Comparison of ENCODE assay signal across 29 cellular contexts in the genomic region with DNA sequence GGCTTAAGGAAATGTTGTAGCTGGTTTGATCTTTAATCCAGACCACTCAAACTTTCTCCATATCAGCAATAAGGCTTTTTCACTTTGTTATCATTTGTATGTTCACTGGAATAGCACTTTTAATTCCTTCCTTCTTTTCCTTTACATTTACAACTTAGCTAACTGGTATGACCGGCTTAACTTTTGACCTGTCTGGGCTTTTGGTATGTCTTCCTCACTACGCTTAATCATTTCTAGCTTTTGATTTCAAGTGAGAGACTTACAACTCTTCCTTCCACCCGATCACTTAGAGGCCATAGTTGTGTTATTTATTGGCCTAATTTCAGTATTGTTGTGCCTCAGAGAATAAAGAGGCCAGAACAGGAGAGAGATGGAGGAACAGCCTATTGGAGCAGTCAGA.
"Had no signal": no experiment of that assay in that cellular context is flagged by ENCODE, and none has a peak within 500 bp of the region (broad histone marks: within the 10 kb centered on the region; RNA-seq: fewer than 3 reads in every experiment).

No MANE protein-coding gene starts in this region.

- H3K4me1 ChIP-seq: gastrocnemius medialis, heart left ventricle had no signal

- ATAC-seq: activated CD4-positive, alpha-beta T cell treated with anti-CD3 and anti-CD28 coated beads for 36 hours; activated CD8-positive, alpha-beta T cell treated with anti-CD3 and anti-CD28 coated beads, Interleukin-2, amount 10 ng/mL, durations not matched to agents 7 days and 5 days; activated naive CD4-positive, alpha-beta T cell treated with anti-CD3 and anti-CD28 coated beads, Interleukin-2, amount 50 U/mL, for 72 hours; activated T-cell treated with anti-CD3 and anti-CD28 coated beads, Interleukin-2, amount 50 U/mL, for 72 hours; esophagus mucosa; foreskin keratinocyte; gastrocnemius medialis; heart left ventricle had no signal

- H3K36me3 ChIP-seq: brain microvascular endothelial cell, gastrocnemius medialis, heart left ventricle had no signal

- H3K27ac ChIP-seq: brain microvascular endothelial cell, coronary artery, dorsolateral prefrontal cortex, foreskin keratinocyte, gastrocnemius medialis, heart left ventricle had no signal

- H3K4me3 Mint-ChIP-seq: activated CD4-positive, alpha-beta memory T cell treated with anti-CD3 and anti-CD28 coated beads for 36 hours; activated CD4-positive, alpha-beta T cell treated with anti-CD3 and anti-CD28 coated beads for 36 hours; activated CD4-positive, alpha-beta T cell treated with anti-CD3 and anti-CD28 coated beads, Interleukin-2, amount 10 ng/mL, durations not matched to agents 24 days and 14 days; activated CD8-positive, alpha-beta T cell treated with anti-CD3 and anti-CD28 coated beads, Interleukin-2, amount 10 ng/mL, durations not matched to agents 7 days and 5 days; activated naive CD4-positive, alpha-beta T cell treated with anti-CD3 and anti-CD28 coated beads, Interleukin-2, amount 10 ng/mL, durations not matched to agents 7 days and 5 days; activated naive CD8-positive, alpha-beta T cell treated with anti-CD3 and anti-CD28 coated beads, Interleukin-2, amount 10 ng/mL, durations not matched to agents 7 days and 5 days; activated T-cell treated with anti-CD3 and anti-CD28 coated beads, Interleukin-2, amount 50 U/mL, for 24 hours; activated T-cell treated with anti-CD3 and anti-CD28 coated beads, Interleukin-2, amount 50 U/mL, for 72 hours; central memory CD8-positive, alpha-beta T cell; dendritic cell treated with granulocyte-macrophage colony-stimulating factor and Interleukin-4, amounts not matched to agents 40 ng/mL and 50 ng/mL, for 4 days; endodermal cell had no signal

- H3K27ac Mint-ChIP-seq: activated CD4-positive, alpha-beta memory T cell treated with anti-CD3 and anti-CD28 coated beads for 36 hours; activated CD4-positive, alpha-beta T cell treated with anti-CD3 and anti-CD28 coated beads for 36 hours; activated CD4-positive, alpha-beta T cell treated with anti-CD3 and anti-CD28 coated beads, Interleukin-2, amount 10 ng/mL, durations not matched to agents 24 days and 14 days; activated CD8-positive, alpha-beta T cell treated with anti-CD3 and anti-CD28 coated beads, Interleukin-2, amount 10 ng/mL, durations not matched to agents 7 days and 5 days; activated naive CD4-positive, alpha-beta T cell treated with anti-CD3 and anti-CD28 coated beads, Interleukin-2, amount 10 ng/mL, durations not matched to agents 7 days and 5 days; activated naive CD4-positive, alpha-beta T cell treated with anti-CD3 and anti-CD28 coated beads, Interleukin-2, amount 50 U/mL, for 72 hours; activated naive CD8-positive, alpha-beta T cell treated with anti-CD3 and anti-CD28 coated beads, Interleukin-2, amount 10 ng/mL, durations not matched to agents 7 days and 5 days; activated T-cell treated with anti-CD3 and anti-CD28 coated beads, Interleukin-2, amount 50 U/mL, for 24 hours; activated T-cell treated with anti-CD3 and anti-CD28 coated beads, Interleukin-2, amount 50 U/mL, for 72 hours; dendritic cell treated with granulocyte-macrophage colony-stimulating factor and Interleukin-4, amounts not matched to agents 40 ng/mL and 50 ng/mL, for 4 days; endodermal cell had no signal

- H3K27me3 Mint-ChIP-seq: activated CD4-positive, alpha-beta memory T cell treated with anti-CD3 and anti-CD28 coated beads for 36 hours; activated CD4-positive, alpha-beta T cell treated with anti-CD3 and anti-CD28 coated beads for 36 hours; activated CD4-positive, alpha-beta T cell treated with anti-CD3 and anti-CD28 coated beads, Interleukin-2, amount 10 ng/mL, durations not matched to agents 24 days and 14 days; activated naive CD4-positive, alpha-beta T cell treated with anti-CD3 and anti-CD28 coated beads, Interleukin-2, amount 10 ng/mL, durations not matched to agents 7 days and 5 days; activated naive CD8-positive, alpha-beta T cell treated with anti-CD3 and anti-CD28 coated beads, Interleukin-2, amount 10 ng/mL, durations not matched to agents 7 days and 5 days; activated T-cell treated with anti-CD3 and anti-CD28 coated beads, Interleukin-2, amount 50 U/mL, for 24 hours; central memory CD8-positive, alpha-beta T cell; dendritic cell treated with granulocyte-macrophage colony-stimulating factor and Interleukin-4, amounts not matched to agents 40 ng/mL and 50 ng/mL, for 4 days had no signal

- H3K27me3 ChIP-seq: brain microvascular endothelial cell, foreskin keratinocyte, gastrocnemius medialis, heart left ventricle had no signal

- H3K4me3 ChIP-seq: coronary artery, dorsolateral prefrontal cortex, gastrocnemius medialis, heart left ventricle had no signal

- H3K9me3 Mint-ChIP-seq: activated CD4-positive, alpha-beta T cell treated with anti-CD3 and anti-CD28 coated beads, Interleukin-2, amount 10 ng/mL, durations not matched to agents 24 days and 14 days; activated naive CD8-positive, alpha-beta T cell treated with anti-CD3 and anti-CD28 coated beads, Interleukin-2, amount 10 ng/mL, durations not matched to agents 7 days and 5 days; endodermal cell had no signal

- H3K9me3 ChIP-seq: gastrocnemius medialis had no signal

- H3K4me1 Mint-ChIP-seq: activated CD4-positive, alpha-beta T cell treated with anti-CD3 and anti-CD28 coated beads for 36 hours; activated CD4-positive, alpha-beta T cell treated with anti-CD3 and anti-CD28 coated beads, Interleukin-2, amount 10 ng/mL, durations not matched to agents 24 days and 14 days; activated naive CD4-positive, alpha-beta T cell treated with anti-CD3 and anti-CD28 coated beads, Interleukin-2, amount 10 ng/mL, durations not matched to agents 7 days and 5 days; activated naive CD8-positive, alpha-beta T cell treated with anti-CD3 and anti-CD28 coated beads, Interleukin-2, amount 10 ng/mL, durations not matched to agents 7 days and 5 days; central memory CD8-positive, alpha-beta T cell had no signal

- DNase-seq: activated CD4-positive, alpha-beta memory T cell treated with anti-CD3 and anti-CD28 coated beads for 36 hours; activated CD4-positive, alpha-beta T cell treated with anti-CD3 and anti-CD28 coated beads for 36 hours; activated CD4-positive, alpha-beta T cell treated with anti-CD3 and anti-CD28 coated beads, Interleukin-2, amount 10 ng/mL, durations not matched to agents 24 days and 14 days; activated CD4-positive, CD25-positive, alpha-beta regulatory T cell; activated CD4-positive, CD25-positive, alpha-beta regulatory T cell treated with anti-CD3 and anti-CD28 coated beads, Interleukin-2, amount 50 U/mL, for 72 hours; activated CD8-positive, alpha-beta memory T cell treated with anti-CD3 and anti-CD28 coated beads, Interleukin-2, amount 50 U/mL, for 48 hours; activated CD8-positive, alpha-beta T cell treated with anti-CD3 and anti-CD28 coated beads, Interleukin-2, amount 10 ng/mL, durations not matched to agents 7 days and 5 days; activated gamma-delta T cell; activated naive CD4-positive, alpha-beta T cell; activated naive CD4-positive, alpha-beta T cell treated with anti-CD3 and anti-CD28 coated beads, Interleukin-2, amount 10 ng/mL, durations not matched to agents 7 days and 5 days; activated naive CD8-positive, alpha-beta T cell treated with anti-CD3 and anti-CD28 coated beads, Interleukin-2, amount 10 ng/mL, durations not matched to agents 7 days and 5 days; activated T-cell treated with anti-CD3 and anti-CD28 coated beads for 4 hours; activated T-cell treated with anti-CD3 and anti-CD28 coated beads, Interleukin-2, amount 50 U/mL, for 24 hours; activated T-cell treated with anti-CD3 and anti-CD28 coated beads, Interleukin-2, amount 50 U/mL, for 72 hours; amniotic stem cell; anterior cingulate cortex; brain microvascular endothelial cell; dorsolateral prefrontal cortex; effector memory CD4-positive, alpha-beta T cell; endodermal cell; foreskin keratinocyte; gastrocnemius medialis; glutamatergic neuron; heart left ventricle had no signal

- H3K36me3 Mint-ChIP-seq: activated CD4-positive, alpha-beta memory T cell treated with anti-CD3 and anti-CD28 coated beads for 36 hours; activated naive CD4-positive, alpha-beta T cell treated with anti-CD3 and anti-CD28 coated beads, Interleukin-2, amount 10 ng/mL, durations not matched to agents 7 days and 5 days; activated naive CD4-positive, alpha-beta T cell treated with anti-CD3 and anti-CD28 coated beads, Interleukin-2, amount 50 U/mL, for 72 hours; activated naive CD8-positive, alpha-beta T cell treated with anti-CD3 and anti-CD28 coated beads, Interleukin-2, amount 10 ng/mL, durations not matched to agents 7 days and 5 days had no signal
